In genomic region chr2:161417428-161418274, GRCh38 we compare ENCODE assay signal across 16 cellular contexts. TPM values are rescaled to one million over a fixed set of nuclear protein-coding genes. Genes with fewer than 3 reads are reported as not detected.
DNase-seq lines count a peak whose midpoint lies in the region; FAIRE-seq and TF ChIP-seq lines count a peak whose summit lies in the region.
"Had no signal": no experiment of that assay in that cellular context is flagged by ENCODE, and none has a peak within 500 bp of the region (broad histone marks: within the 10 kb centered on the region; RNA-seq: fewer than 3 reads in every experiment).

No MANE protein-coding gene starts in this region.

- peaks cover 75% of the 10 kb centered on the region for H3K27me3 Mint-ChIP-seq in astrocyte (ENCODE audit: low read depth, unreplicated experiment)

- H3K79me2 ChIP-seq in astrocyte (ENCODE audit: insufficient read depth, low read length) = no peaks in the 10 kb centered on the region
- H3K79me2 ChIP-seq in neural cell (replicated peaks; ENCODE audit: insufficient read depth, low read length) = no peaks in the 10 kb centered on the region

- H3K9me3 ChIP-seq in astrocyte (ENCODE audit: insufficient read depth, low read depth, low read length) = no peaks in the 10 kb centered on the region
- H3K9me3 ChIP-seq in neural cell (ENCODE audit: low read length) = peaks cover 3% of the 10 kb centered on the region
- H3K9me3 ChIP-seq in vagina = no peaks in the 10 kb centered on the region
- H3K9me3 ChIP-seq: heart left ventricle, thoracic aorta had no signal

- H3K9ac ChIP-seq in astrocyte (ENCODE audit: low read length) (no peak overlapping the region), neural cell (ENCODE audit: low read length) (peak overlapping the region; percentile 49)

- H3K4me3 Mint-ChIP-seq in astrocyte (ENCODE audit: unreplicated experiment) = no peak overlapping the region

- no peaks in the 10 kb centered on the region for H3K36me3 ChIP-seq in astrocyte (ENCODE audit: insufficient read depth, low read length)
- H3K36me3 ChIP-seq in neural cell (ENCODE audit: insufficient read depth, low read length) = no peaks in the 10 kb centered on the region
- no peaks in the 10 kb centered on the region for H3K36me3 ChIP-seq in vagina
- H3K36me3 ChIP-seq: heart left ventricle, thoracic aorta had no signal

- no peak overlapping the region for H3K27ac ChIP-seq in astrocyte (ENCODE audit: low read depth, low read length)
- H3K27ac ChIP-seq in neural cell (ENCODE audit: low read length) = peak overlapping the region; percentile 42
- H3K27ac ChIP-seq in vagina = no peak overlapping the region
- H3K27ac ChIP-seq: heart left ventricle, PC-9, thoracic aorta had no signal

- DNase-seq in NCI-H1105 treated with DMSO at 0.1 percent for 48 hours (lab: John Stamatoyannopoulos, UW) (peak; percentile 9), NCI-H1105 (lab: John Stamatoyannopoulos, UW) (no peak), GM20000 (ENCODE audit: low spot score) (peak; percentile 13), astrocyte (ENCODE audit: low read depth) (no peak), COR-L47 (lab: John Stamatoyannopoulos, UW) (no peak), vagina (ENCODE audit: extremely low spot score in 2 of 2) (no peak)
- DNase-seq in effector CD8-positive, alpha-beta T cell (lab: John Stamatoyannopoulos, UW) = no peak
- DNase-seq: 8988T, heart left ventricle, PC-9 had no signal

- H3K27me3 ChIP-seq in astrocyte (ENCODE audit: insufficient read depth, low read length) = peaks cover 80% of the 10 kb centered on the region
- peaks cover 100% of the 10 kb centered on the region for H3K27me3 ChIP-seq in neural cell (ENCODE audit: insufficient read depth, low read depth, low read length)
- peaks cover 13% of the 10 kb centered on the region for H3K27me3 ChIP-seq in vagina

- FAIRE-seq in astrocyte (lab: Jason Lieb, UNC) = no peak

- TF ChIP-seq CTCF in GM20000 (IDR thresholded peaks at IDR 0.05; ENCODE audit: extremely low read depth, missing control alignments) = no peak
- no peak for TF ChIP-seq CTCF in astrocyte (IDR thresholded peaks at IDR 0.05; ENCODE audit: insufficient read depth, low read depth, low read length)
- no peak for TF ChIP-seq CTCF in neural cell (IDR thresholded peaks at IDR 0.05; ENCODE audit: poor library complexity, severe bottlenecking)
- no peak for TF ChIP-seq CTCF in vagina (IDR thresholded peaks at IDR 0.05)

- peak overlapping the region; percentile 53 for H3K27ac Mint-ChIP-seq in astrocyte (ENCODE audit: unreplicated experiment)
- H3K27ac Mint-ChIP-seq: activated naive CD4-positive, alpha-beta T cell treated with anti-CD3 and anti-CD28 coated beads for 36 hours had no signal

- H4K20me1 ChIP-seq in astrocyte (ENCODE audit: insufficient read depth, low read length) (peaks cover 45% of the 10 kb centered on the region), neural cell (ENCODE audit: insufficient read depth) (no peaks in the 10 kb centered on the region)

- TF ChIP-seq POLR2A in vagina (IDR thresholded peaks at IDR 0.05) = no peak

- H3K4me1 Mint-ChIP-seq in astrocyte (ENCODE audit: low read depth, unreplicated experiment) = peaks cover 10% of the 10 kb centered on the region

- TF ChIP-seq EP300 in neural cell (conservative IDR thresholded peaks at IDR 0.05; ENCODE audit: poor library complexity, severe bottlenecking) = no peak

- H3K4me1 ChIP-seq in astrocyte (ENCODE audit: insufficient read depth, low read length) (peaks cover 16% of the 10 kb centered on the region), vagina (peaks cover 46% of the 10 kb centered on the region)

- no peaks in the 10 kb centered on the region for H3K9me2 ChIP-seq in neural cell (ENCODE audit: insufficient read depth, low read length)

- no peak overlapping the region for H3K4me3 ChIP-seq in astrocyte (ENCODE audit: insufficient read depth, low read depth, low read length)
- peak overlapping the region; percentile 64 for H3K4me3 ChIP-seq in neural cell (ENCODE audit: low read length)
- no peak overlapping the region for H3K4me3 ChIP-seq in vagina
- H3K4me3 ChIP-seq: PC-9 had no signal

- H3F3A ChIP-seq in neural cell (ENCODE audit: insufficient read depth, low read length, poor library complexity, severe bottlenecking) = no peaks in the 10 kb centered on the region

- H3K4me2 ChIP-seq in astrocyte (ENCODE audit: low read length) (no peak overlapping the region), neural cell (ENCODE audit: low read length) (no peak overlapping the region)
- H3K4me2 ChIP-seq: PC-9 had no signal

- no peaks in the 10 kb centered on the region for H3K36me3 Mint-ChIP-seq in astrocyte (ENCODE audit: low read depth, unreplicated experiment)

- H3K9me3 Mint-ChIP-seq in astrocyte (ENCODE audit: unreplicated experiment) = peaks cover 5% of the 10 kb centered on the region
- H3K9me3 Mint-ChIP-seq: activated naive CD4-positive, alpha-beta T cell treated with anti-CD3 and anti-CD28 coated beads for 36 hours had no signal

- no peak for TF ChIP-seq RAD21 in neural cell (conservative IDR thresholded peaks at IDR 0.05)

- H2AFZ ChIP-seq in astrocyte (ENCODE audit: low read depth, low read length) (no peak overlapping the region), neural cell (ENCODE audit: low read depth, low read length) (no peak overlapping the region)
- H2AFZ ChIP-seq: PC-9 had no signal

- intact Hi-C loops in vagina (cut with DNase I) = no loop called here

TF ChIP-seq in neural cell, 6 proteins besides CTCF, POLR2A, EP300 and RAD21:
- TF ChIP-seq TAF1 (IDR thresholded peaks at IDR 0.05; ENCODE audit: low read depth) = no peak
- TF ChIP-seq POLR2AphosphoS5 (IDR thresholded peaks at IDR 0.05) = peak; percentile 12
- TF ChIP-seq, protein P1, sequence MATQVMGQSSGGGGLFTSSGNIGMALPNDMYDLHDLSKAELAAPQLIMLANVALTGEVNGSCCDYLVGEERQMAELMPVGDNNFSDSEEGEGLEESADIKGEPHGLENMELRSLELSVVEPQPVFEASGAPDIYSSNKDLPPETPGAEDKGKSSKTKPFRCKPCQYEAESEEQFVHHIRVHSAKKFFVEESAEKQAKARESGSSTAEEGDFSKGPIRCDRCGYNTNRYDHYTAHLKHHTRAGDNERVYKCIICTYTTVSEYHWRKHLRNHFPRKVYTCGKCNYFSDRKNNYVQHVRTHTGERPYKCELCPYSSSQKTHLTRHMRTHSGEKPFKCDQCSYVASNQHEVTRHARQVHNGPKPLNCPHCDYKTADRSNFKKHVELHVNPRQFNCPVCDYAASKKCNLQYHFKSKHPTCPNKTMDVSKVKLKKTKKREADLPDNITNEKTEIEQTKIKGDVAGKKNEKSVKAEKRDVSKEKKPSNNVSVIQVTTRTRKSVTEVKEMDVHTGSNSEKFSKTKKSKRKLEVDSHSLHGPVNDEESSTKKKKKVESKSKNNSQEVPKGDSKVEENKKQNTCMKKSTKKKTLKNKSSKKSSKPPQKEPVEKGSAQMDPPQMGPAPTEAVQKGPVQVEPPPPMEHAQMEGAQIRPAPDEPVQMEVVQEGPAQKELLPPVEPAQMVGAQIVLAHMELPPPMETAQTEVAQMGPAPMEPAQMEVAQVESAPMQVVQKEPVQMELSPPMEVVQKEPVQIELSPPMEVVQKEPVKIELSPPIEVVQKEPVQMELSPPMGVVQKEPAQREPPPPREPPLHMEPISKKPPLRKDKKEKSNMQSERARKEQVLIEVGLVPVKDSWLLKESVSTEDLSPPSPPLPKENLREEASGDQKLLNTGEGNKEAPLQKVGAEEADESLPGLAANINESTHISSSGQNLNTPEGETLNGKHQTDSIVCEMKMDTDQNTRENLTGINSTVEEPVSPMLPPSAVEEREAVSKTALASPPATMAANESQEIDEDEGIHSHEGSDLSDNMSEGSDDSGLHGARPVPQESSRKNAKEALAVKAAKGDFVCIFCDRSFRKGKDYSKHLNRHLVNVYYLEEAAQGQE (IDR thresholded peaks at IDR 0.05; ENCODE audit: borderline replicate concordance) = peak; percentile 18
- TF ChIP-seq SMC3 (conservative IDR thresholded peaks at IDR 0.05; ENCODE audit: poor library complexity) = no peak
- no peak for TF ChIP-seq MXI1 (conservative IDR thresholded peaks at IDR 0.05; ENCODE audit: poor library complexity, severe bottlenecking)
- peak; percentile 22 for TF ChIP-seq EZH2 (IDR thresholded peaks at IDR 0.05; ENCODE audit: borderline replicate concordance, insufficient read depth, low read length, poor library complexity, severe bottlenecking)

RNA-seq across cellular contexts. Expression of gene TBR1, which starts 1.6 kb away (rescaled TPM):
- total RNA-seq in astrocyte (not detected in 2 replicates), vagina (not detected)
- polyA plus RNA-seq in neural cell = 4.5 and 7.2 TPM in 2 replicates
- 9.0 and 11.5 TPM in 2 replicates for polyA minus RNA-seq in neural cell
- total RNA-seq: activated naive CD4-positive, alpha-beta T cell treated with anti-CD3 and anti-CD28 coated beads for 36 hours; HT-29; left lobe of liver; PC-9; skeletal muscle tissue; thoracic aorta had no signal
- polyA plus RNA-seq: heart left ventricle had no signal

Comparison
In these comparisons a context has a peak if more than half of its experiments do, and no peak if none do; other contexts are left out.
1. DNase-seq: peak in NCI-H1105 treated with DMSO at 0.1 percent for 48 hours (single experiment) and GM20000 (single experiment); none in NCI-H1105 (single experiment), astrocyte (single experiment), effector CD8-positive, alpha-beta T cell (single experiment), COR-L47 (single experiment) and vagina (0 of 2).